ENCODE assay signal across 9 cellular contexts in the genomic region with DNA sequence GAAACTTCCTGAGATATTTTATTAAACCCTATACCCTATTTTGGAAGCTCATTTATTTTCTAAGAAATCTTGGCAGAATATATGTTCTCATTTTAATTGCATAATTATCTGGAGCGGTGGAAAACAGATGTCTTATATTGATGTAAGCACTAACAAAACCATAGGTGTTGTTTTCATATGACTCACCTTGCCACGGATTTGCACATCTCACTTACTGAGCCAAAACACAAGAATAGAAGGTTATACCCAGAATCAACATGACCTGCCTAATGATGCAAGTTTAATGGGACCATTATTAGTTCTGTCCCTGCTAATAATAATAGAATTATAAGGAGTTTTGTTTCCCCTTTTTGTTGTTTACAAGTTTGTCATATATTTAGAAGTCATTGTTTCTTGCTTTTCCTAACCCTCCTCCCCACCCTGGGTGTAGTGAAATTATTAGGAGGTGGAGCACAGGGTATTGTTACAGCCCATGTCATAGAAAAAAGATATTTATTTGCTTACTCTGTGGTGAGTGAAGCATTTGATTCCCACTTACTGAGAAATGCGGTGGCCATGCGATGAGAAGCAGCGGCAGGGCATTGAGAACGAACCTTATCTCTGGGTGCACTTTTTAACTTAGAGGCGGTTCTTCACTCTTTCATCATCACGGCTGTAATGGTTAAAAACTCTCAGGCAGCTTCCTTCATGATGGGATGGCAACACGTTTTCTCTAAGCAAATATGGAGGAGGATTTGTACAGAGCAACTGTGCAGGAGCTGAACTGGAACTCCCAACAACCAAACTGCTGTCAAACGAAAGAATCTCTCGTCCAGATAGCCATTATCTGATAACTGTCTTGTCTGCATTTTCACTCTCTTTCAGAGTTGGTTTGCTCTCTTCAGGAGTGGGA. TPM values are rescaled to one million over a fixed set of nuclear protein-coding genes. Genes with fewer than 3 reads are reported as not detected.
DNase-seq lines count a peak whose midpoint lies in the region; ATAC-seq and TF ChIP-seq lines count a peak whose summit lies in the region.
"Had no signal": no experiment of that assay in that cellular context is flagged by ENCODE, and none has a peak within 500 bp of the region (broad histone marks: within the 10 kb centered on the region; RNA-seq: fewer than 3 reads in every experiment).

No MANE protein-coding gene starts in this region.

- H3K4me1 ChIP-seq in HUES64 (ENCODE audit: insufficient read depth, low read length) (peaks cover 5% of the 10 kb centered on the region), lung (ENCODE audit: control insufficient read depth in 2 of 2, insufficient read depth in 2 of 2, low read length in 2 of 2) (no peaks in the 10 kb centered on the region), gastroesophageal sphincter (no peaks in the 10 kb centered on the region)
- H3K4me1 ChIP-seq: SJSA1 had no signal

- TF ChIP-seq POLR2A in gastroesophageal sphincter (IDR thresholded peaks at IDR 0.05) = no peak

- ATAC-seq in GM18867 (IDR thresholded peaks at IDR 0.05; ENCODE audit: unreplicated experiment) (peak; percentile 89), GM21723 (IDR thresholded peaks at IDR 0.05; ENCODE audit: unreplicated experiment) (peak; percentile 90), lung (ENCODE audit: insufficient read depth, low FRiP score) (peak; percentile 54), gastroesophageal sphincter (no peak)

- H3K9ac ChIP-seq in HUES64 (ENCODE audit: low read depth, low read length) = no peak overlapping the region

- TF ChIP-seq EP300 in gastroesophageal sphincter (IDR thresholded peaks at IDR 0.05) = no peak

- no peaks in the 10 kb centered on the region for H3K9me3 ChIP-seq in HUES64 (ENCODE audit: insufficient read depth, low read depth, low read length)
- peaks cover 0 to 2% of the 10 kb centered on the region in 2 donors for H3K9me3 ChIP-seq in lung (ENCODE audit: control insufficient read depth in 2 of 2, insufficient read depth in 1 of 2, low read length in 1 of 2)
- H3K9me3 ChIP-seq in gastroesophageal sphincter = no peaks in the 10 kb centered on the region
- H3K9me3 ChIP-seq: SJSA1 had no signal

- in situ Hi-C loops in KBM-7 (cut with MboI; ENCODE audit: low pct_unique_long_range_greater_than_20kb, low sequenced_read_pairs) = no loop called here

- DNase-seq in lung (ENCODE audit: low spot score) (no peak), COLO668 (lab: John Stamatoyannopoulos, UW; ENCODE audit: unreplicated experiment) (no peak), KBM-7 (no peak)
- DNase-seq in activated CD4-positive, alpha-beta T cell treated with anti-CD3 and anti-CD28 coated beads, Interleukin-2, amount 50 U/mL, for 48 hours = no peak

- H3K4me3 ChIP-seq in HUES64 (ENCODE audit: low read length) (no peak overlapping the region), lung (no peak overlapping the region), gastroesophageal sphincter (no peak overlapping the region)
- H3K4me3 ChIP-seq: SJSA1 had no signal

- H3K27ac ChIP-seq in HUES64 (ENCODE audit: low read depth, low read length) (peak overlapping the region; percentile 21; the same call in 1 of the 2 replicates), lung (ENCODE audit: low read depth in 1 of 2, low read length in 1 of 2) (no peak overlapping the region), gastroesophageal sphincter (no peak overlapping the region)
- H3K27ac ChIP-seq: SJSA1 had no signal

- H3K36me3 ChIP-seq in HUES64 (ENCODE audit: insufficient read depth, low read length) (no peaks in the 10 kb centered on the region), lung (ENCODE audit: control insufficient read depth in 2 of 2, insufficient read depth in 2 of 2, low read length in 2 of 2) (no peaks in the 10 kb centered on the region), gastroesophageal sphincter (no peaks in the 10 kb centered on the region)
- H3K36me3 ChIP-seq: SJSA1 had no signal

- no peaks in the 10 kb centered on the region for H3K27me3 ChIP-seq in HUES64 (ENCODE audit: insufficient read depth, low read length)
- H3K27me3 ChIP-seq in lung (ENCODE audit: control insufficient read depth, insufficient read depth) = no peaks in the 10 kb centered on the region
- peaks cover 6% of the 10 kb centered on the region for H3K27me3 ChIP-seq in gastroesophageal sphincter
- H3K27me3 ChIP-seq: SJSA1 had no signal

- TF ChIP-seq CTCF in lung (IDR thresholded peaks at IDR 0.05; ENCODE audit: control extremely low read depth, extremely low read depth) (no peak), gastroesophageal sphincter (IDR thresholded peaks at IDR 0.05) (no peak)

- WGBS in HUES64 = 82% methylated on average over 10 of the region's 11 CpGs
- WGBS in lung, 2 donors = 48 to 62% methylated on average over 11 of the region's 11 CpGs
- 47 to 53% methylated on average over 10 of the region's 11 CpGs for WGBS in gastroesophageal sphincter (ENCODE audit: low coverage in 1 of 2), 2 donors

RNA-seq across cellular contexts. Expression of a gene that starts 0.5 kb away (rescaled TPM):
- not detected for polyA plus RNA-seq in HUES64 (2013, experiment 1 of 2)
- not detected for polyA plus RNA-seq in HUES64 (2013, experiment 2 of 2)
- total RNA-seq in lung (10 to 100 TPM; 13.8 to 23.3 TPM), gastroesophageal sphincter (under 1 TPM in 3 of 4 donors, not detected in 1; 0.15 to 0.81 (median 0.72) TPM)
- polyA plus RNA-seq in lung = 1 to 10 TPM; 1.1 to 1.6 TPM
- total RNA-seq: SJSA1 had no signal

RNA-seq across cellular contexts. Expression of a gene that starts 17.1 kb away (rescaled TPM):
- polyA plus RNA-seq in HUES64 (2013, experiment 1 of 2) = 24.6 TPM
- 25.5 TPM for polyA plus RNA-seq in HUES64 (2013, experiment 2 of 2)
- 10 to 100 TPM; 22.0 to 37.6 TPM for total RNA-seq in lung
- polyA plus RNA-seq in lung = 10 to 100 TPM in 1 of 2 donors, 1 to 10 TPM in 1; 10.0 to 11.0 TPM
- 10 to 100 TPM in 2 of 4 donors, 1 to 10 TPM in 2; 8.7 to 20.6 (median 12.2) TPM for total RNA-seq in gastroesophageal sphincter

Comparison
In these comparisons a context has a peak if more than half of its experiments do, and no peak if none do; other contexts are left out.
1. RNA of a gene that starts 0.5 kb away (total RNA-seq): 13.8 to 23.3 TPM in lung; 0.15 to 0.81 TPM in gastroesophageal sphincter; every median in the first group is over 4 times any median in the second.